36 cellular contexts compared by ENCODE assay signal in the genomic region with DNA sequence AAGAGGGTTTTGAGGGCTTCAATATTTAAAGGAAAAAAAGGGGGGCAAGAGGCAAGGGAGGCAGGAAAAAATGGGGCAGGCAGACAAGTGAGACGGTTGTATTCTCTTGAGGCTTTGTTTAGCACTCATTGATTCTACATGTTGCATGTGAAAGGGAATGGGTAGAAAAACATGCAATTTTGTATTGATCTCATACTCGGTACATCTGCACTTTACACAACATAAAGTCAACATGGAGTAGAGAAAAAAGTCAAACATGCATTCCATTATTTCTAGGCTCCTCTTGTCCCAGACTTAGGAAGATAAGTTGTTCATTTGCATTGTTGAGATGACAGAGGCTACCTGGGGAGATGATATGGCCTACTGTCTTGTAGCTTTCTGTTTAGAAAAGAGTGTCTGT. TPM values are rescaled to one million over a fixed set of nuclear protein-coding genes. Genes with fewer than 3 reads are reported as not detected.
"Had no signal": no experiment of that assay in that cellular context is flagged by ENCODE, and none has a peak within 500 bp of the region (broad histone marks: within the 10 kb centered on the region; RNA-seq: fewer than 3 reads in every experiment).

No MANE protein-coding gene starts in this region.

- H3K9me3 ChIP-seq: adrenal gland, ascending aorta, body of pancreas, breast epithelium had no signal

- H3K27ac ChIP-seq: adrenal gland, ascending aorta, body of pancreas, brain microvascular endothelial cell, breast epithelium, cardiac muscle cell had no signal

- ATAC-seq: activated naive CD4-positive, alpha-beta T cell treated with anti-CD3 and anti-CD28 coated beads, Interleukin-2, amount 50 U/mL, for 72 hours; activated naive CD8-positive, alpha-beta T cell treated with anti-CD3 and anti-CD28 coated beads, Interleukin-2, amount 50 U/mL, for 24 hours; activated T-cell treated with anti-CD3 and anti-CD28 coated beads, Interleukin-2, amount 50 U/mL, for 4 hours; activated T-cell treated with anti-CD3 and anti-CD28 coated beads, Interleukin-2, amount 50 U/mL, for 72 hours; activated T-helper 17 cell treated with anti-CD3 and anti-CD28 coated beads, Interleukin-2, amount 50 U/mL, for 72 hours; body of pancreas had no signal

- H3K4me3 ChIP-seq: adrenal gland, ascending aorta, body of pancreas, breast epithelium, cardiac muscle cell had no signal

- H3K4me1 ChIP-seq: adrenal gland, ascending aorta, body of pancreas, breast epithelium had no signal

- DNase-seq: activated effector memory CD4-positive, alpha-beta T cell treated with anti-CD3 and anti-CD28 coated beads, Interleukin-2, amount 50 U/mL, for 16 hours; activated effector memory CD4-positive, alpha-beta T cell treated with Interleukin-2 at 50 U/mL for 16 hours; activated gamma-delta T cell; activated gamma-delta T cell treated with Interleukin-2 at 50 U/mL for 16 hours; activated naive CD4-positive, alpha-beta T cell; activated naive CD4-positive, alpha-beta T cell treated with anti-CD3 and anti-CD28 coated beads for 36 hours; activated naive CD4-positive, alpha-beta T cell treated with anti-CD3 and anti-CD28 coated beads, Interleukin-2, amount 10 ng/mL, durations not matched to agents 7 days and 5 days; activated naive CD4-positive, alpha-beta T cell treated with anti-CD3 and anti-CD28 coated beads, Interleukin-2, amount 50 U/mL, for 16 hours; activated naive CD4-positive, alpha-beta T cell treated with Interleukin-2 at 50 U/mL for 16 hours; activated naive CD8-positive, alpha-beta T cell treated with anti-CD3 and anti-CD28 coated beads for 36 hours; activated naive CD8-positive, alpha-beta T cell treated with anti-CD3 and anti-CD28 coated beads, Interleukin-2, amount 10 ng/mL, durations not matched to agents 7 days and 5 days; activated naive CD8-positive, alpha-beta T cell treated with anti-CD3 and anti-CD28 coated beads, Interleukin-2, amount 50 U/mL, for 24 hours; activated T-cell treated with anti-CD3 and anti-CD28 coated beads, Interleukin-2, amount 50 U/mL, for 1 hour; activated T-cell treated with anti-CD3 and anti-CD28 coated beads, Interleukin-2, amount 50 U/mL, for 24 hours; activated T-cell treated with anti-CD3 and anti-CD28 coated beads, Interleukin-2, amount 50 U/mL, for 4 hours; activated T-cell treated with anti-CD3 and anti-CD28 coated beads, Interleukin-2, amount 50 U/mL, for 48 hours; activated T-cell treated with anti-CD3 and anti-CD28 coated beads, Interleukin-2, amount 50 U/mL, for 72 hours; adrenal gland; amniotic stem cell; amygdala; anterior cingulate cortex; aorta; body of pancreas; brain microvascular endothelial cell; caudate nucleus; central memory CD4-positive, alpha-beta T cell; cerebellar nuclear complex had no signal

- H3K36me3 ChIP-seq: adrenal gland, ascending aorta, brain microvascular endothelial cell, breast epithelium, cardiac muscle cell had no signal

- H3K27me3 ChIP-seq: adrenal gland, ascending aorta, body of pancreas, brain microvascular endothelial cell, breast epithelium, cardiac muscle cell had no signal

- FAIRE-seq: astrocyte, bronchial epithelial cell had no signal

RNA-seq across cellular contexts. Expression of gene DDX3Y, which starts 36.7 kb away (rescaled TPM):
- total RNA-seq: aorta, ascending aorta, body of pancreas, cardiac muscle cell, cardiac septum, chondrocyte had no signal
- polyA plus RNA-seq: cardiac muscle cell had no signal
